In the genomic region with DNA sequence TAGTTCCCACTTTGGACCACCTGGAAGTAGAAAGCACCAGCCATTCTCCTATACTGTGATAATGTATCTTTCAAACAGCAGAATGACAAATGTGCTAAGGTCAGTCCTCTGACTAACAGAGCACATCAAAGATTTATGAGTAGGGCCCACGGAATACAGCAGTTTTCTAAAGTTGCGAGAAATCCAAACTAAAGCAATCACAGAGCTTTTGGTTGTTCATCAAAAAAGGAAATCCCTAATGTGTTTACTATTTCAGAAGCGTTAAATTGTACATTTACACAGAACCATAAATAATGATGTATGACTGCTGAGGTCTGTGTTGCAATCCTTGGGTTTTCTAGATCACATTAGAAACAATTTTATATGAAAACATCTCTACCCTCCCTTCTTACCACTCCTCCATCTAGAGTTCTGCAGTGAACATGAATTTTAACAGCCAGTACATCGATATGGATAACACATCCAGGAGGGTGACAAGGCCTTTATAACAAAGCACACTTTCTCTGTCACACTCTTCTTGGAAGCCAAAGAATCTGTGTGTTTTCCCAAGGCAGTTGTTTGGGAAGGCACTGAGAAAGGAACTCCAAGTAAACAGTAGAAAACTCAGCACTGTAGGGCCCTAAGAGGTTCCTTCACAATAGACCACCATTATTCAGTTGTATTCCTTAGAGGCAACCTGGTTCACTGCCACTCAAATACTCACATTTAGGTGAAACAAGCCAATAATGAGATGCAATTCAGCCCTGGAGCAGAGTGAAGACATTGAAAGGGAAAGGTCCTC, we compare ENCODE assay signal across 1 cellular context.
TF ChIP-seq lines count a peak whose summit lies in the region.

No MANE protein-coding gene starts in this region.

TF ChIP-seq in WTC11, 78 proteins besides CTCF, POLR2A, EP300 and RAD21 (continued from another document):
- TF ChIP-seq SMAD4 (CRISPR knock-in tag; IDR thresholded peaks at IDR 0.05) = no peak
- no peak for TF ChIP-seq JUN (CRISPR knock-in tag; IDR thresholded peaks at IDR 0.05)
- no peak for TF ChIP-seq ZNF138 (CRISPR knock-in tag; conservative IDR thresholded peaks at IDR 0.05)
- TF ChIP-seq, protein P1, sequence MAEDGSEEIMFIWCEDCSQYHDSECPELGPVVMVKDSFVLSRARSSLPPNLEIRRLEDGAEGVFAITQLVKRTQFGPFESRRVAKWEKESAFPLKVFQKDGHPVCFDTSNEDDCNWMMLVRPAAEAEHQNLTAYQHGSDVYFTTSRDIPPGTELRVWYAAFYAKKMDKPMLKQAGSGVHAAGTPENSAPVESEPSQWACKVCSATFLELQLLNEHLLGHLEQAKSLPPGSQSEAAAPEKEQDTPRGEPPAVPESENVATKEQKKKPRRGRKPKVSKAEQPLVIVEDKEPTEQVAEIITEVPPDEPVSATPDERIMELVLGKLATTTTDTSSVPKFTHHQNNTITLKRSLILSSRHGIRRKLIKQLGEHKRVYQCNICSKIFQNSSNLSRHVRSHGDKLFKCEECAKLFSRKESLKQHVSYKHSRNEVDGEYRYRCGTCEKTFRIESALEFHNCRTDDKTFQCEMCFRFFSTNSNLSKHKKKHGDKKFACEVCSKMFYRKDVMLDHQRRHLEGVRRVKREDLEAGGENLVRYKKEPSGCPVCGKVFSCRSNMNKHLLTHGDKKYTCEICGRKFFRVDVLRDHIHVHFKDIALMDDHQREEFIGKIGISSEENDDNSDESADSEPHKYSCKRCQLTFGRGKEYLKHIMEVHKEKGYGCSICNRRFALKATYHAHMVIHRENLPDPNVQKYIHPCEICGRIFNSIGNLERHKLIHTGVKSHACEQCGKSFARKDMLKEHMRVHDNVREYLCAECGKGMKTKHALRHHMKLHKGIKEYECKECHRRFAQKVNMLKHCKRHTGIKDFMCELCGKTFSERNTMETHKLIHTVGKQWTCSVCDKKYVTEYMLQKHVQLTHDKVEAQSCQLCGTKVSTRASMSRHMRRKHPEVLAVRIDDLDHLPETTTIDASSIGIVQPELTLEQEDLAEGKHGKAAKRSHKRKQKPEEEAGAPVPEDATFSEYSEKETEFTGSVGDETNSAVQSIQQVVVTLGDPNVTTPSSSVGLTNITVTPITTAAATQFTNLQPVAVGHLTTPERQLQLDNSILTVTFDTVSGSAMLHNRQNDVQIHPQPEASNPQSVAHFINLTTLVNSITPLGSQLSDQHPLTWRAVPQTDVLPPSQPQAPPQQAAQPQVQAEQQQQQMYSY (CRISPR knock-in tag; IDR thresholded peaks at IDR 0.05) = no peak
- TF ChIP-seq, protein P2, sequence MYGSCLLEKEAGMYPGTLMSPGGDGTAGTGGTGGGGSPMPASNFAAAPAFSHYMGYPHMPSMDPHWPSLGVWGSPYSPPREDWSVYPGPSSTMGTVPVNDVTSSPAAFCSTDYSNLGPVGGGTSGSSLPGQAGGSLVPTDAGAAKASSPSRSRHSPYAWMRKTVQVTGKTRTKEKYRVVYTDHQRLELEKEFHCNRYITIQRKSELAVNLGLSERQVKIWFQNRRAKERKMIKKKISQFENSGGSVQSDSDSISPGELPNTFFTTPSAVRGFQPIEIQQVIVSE (CRISPR knock-in tag; IDR thresholded peaks at IDR 0.05; ENCODE audit: borderline replicate concordance) = no peak
- TF ChIP-seq SOX15 (CRISPR knock-in tag; IDR thresholded peaks at IDR 0.05) = no peak
- TF ChIP-seq, protein P3, sequence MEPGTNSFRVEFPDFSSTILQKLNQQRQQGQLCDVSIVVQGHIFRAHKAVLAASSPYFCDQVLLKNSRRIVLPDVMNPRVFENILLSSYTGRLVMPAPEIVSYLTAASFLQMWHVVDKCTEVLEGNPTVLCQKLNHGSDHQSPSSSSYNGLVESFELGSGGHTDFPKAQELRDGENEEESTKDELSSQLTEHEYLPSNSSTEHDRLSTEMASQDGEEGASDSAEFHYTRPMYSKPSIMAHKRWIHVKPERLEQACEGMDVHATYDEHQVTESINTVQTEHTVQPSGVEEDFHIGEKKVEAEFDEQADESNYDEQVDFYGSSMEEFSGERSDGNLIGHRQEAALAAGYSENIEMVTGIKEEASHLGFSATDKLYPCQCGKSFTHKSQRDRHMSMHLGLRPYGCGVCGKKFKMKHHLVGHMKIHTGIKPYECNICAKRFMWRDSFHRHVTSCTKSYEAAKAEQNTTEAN (CRISPR knock-in tag; IDR thresholded peaks at IDR 0.05) = no peak
- TF ChIP-seq RELA (CRISPR knock-in tag; IDR thresholded peaks at IDR 0.05; ENCODE audit: borderline replicate concordance) = no peak
- TF ChIP-seq TP53 (CRISPR knock-in tag; IDR thresholded peaks at IDR 0.05) = no peak
- no peak for TF ChIP-seq NR3C1 (CRISPR knock-in tag; conservative IDR thresholded peaks at IDR 0.05; ENCODE audit: low read depth)
- no peak for TF ChIP-seq TCF7 (CRISPR knock-in tag; IDR thresholded peaks at IDR 0.05; ENCODE audit: low read depth)
- no peak for TF ChIP-seq FOXK1 (CRISPR knock-in tag; IDR thresholded peaks at IDR 0.05)
